In genomic region chr6:167122041-167122826, GRCh38 we compare ENCODE assay signal across 14 cellular contexts. TPM values are rescaled to one million over a fixed set of nuclear protein-coding genes. Genes with fewer than 3 reads are reported as not detected.
DNase-seq lines count a peak whose midpoint lies in the region; ATAC-seq and TF ChIP-seq lines count a peak whose summit lies in the region.
"Had no signal": no experiment of that assay in that cellular context is flagged by ENCODE, and none has a peak within 500 bp of the region (broad histone marks: within the 10 kb centered on the region; RNA-seq: fewer than 3 reads in every experiment).

No MANE protein-coding gene starts in this region.

- no peaks in the 10 kb centered on the region for H3K79me2 ChIP-seq in hepatocyte
- H3K79me2 ChIP-seq in Karpas-422 (ENCODE audit: low read length): no peaks in the 10 kb centered on the region

- TF ChIP-seq POLR2A in heart left ventricle (IDR thresholded peaks at IDR 0.05): no peak

- no peak overlapping the region for H3K9ac ChIP-seq in Karpas-422 (ENCODE audit: low read length)

- H3K27me3 ChIP-seq in hepatocyte (no peaks in the 10 kb centered on the region), heart left ventricle (peaks cover 0 to 27% (median 4%) of the 10 kb centered on the region in 9 donors), Karpas-422 (ENCODE audit: low read length) (no peaks in the 10 kb centered on the region)

- H3K4me1 ChIP-seq in hepatocyte (ENCODE audit: insufficient read depth) (peaks cover 17% of the 10 kb centered on the region), heart left ventricle (peaks cover 0 to 12% (median 0%) of the 10 kb centered on the region in 12 donors), Karpas-422 (ENCODE audit: low read length) (peaks cover 35% of the 10 kb centered on the region)

- peaks cover 15% of the 10 kb centered on the region for H3K4me1 Mint-ChIP-seq in CD14-positive monocyte
- H3K4me1 Mint-ChIP-seq: brain had no signal

- no peaks in the 10 kb centered on the region for H3K36me3 Mint-ChIP-seq in CD14-positive monocyte
- H3K36me3 Mint-ChIP-seq: brain had no signal

- H3K9me3 Mint-ChIP-seq in CD14-positive monocyte: peaks cover 0 to 5% (median 4%) of the 10 kb centered on the region in 7 donors

- H4K20me1 ChIP-seq in hepatocyte (ENCODE audit: insufficient read depth, poor library complexity, severe bottlenecking) (no peaks in the 10 kb centered on the region), Karpas-422 (ENCODE audit: insufficient read depth, low read depth, low read length) (peaks cover 23% of the 10 kb centered on the region; the same call in 1 of the 2 replicates)

- H3K9me2 ChIP-seq in hepatocyte (replicated peaks; ENCODE audit: insufficient read depth) (no peaks in the 10 kb centered on the region), Karpas-422 (replicated peaks; ENCODE audit: insufficient read depth, low read length) (no peaks in the 10 kb centered on the region)

- H3K4me2 ChIP-seq in hepatocyte: peak overlapping the region; percentile 36
- no peak overlapping the region for H3K4me2 ChIP-seq in Karpas-422 (ENCODE audit: low read depth, low read length, poor library complexity, severe bottlenecking)

- H3K27ac Mint-ChIP-seq in CD14-positive monocyte: peak overlapping the region in 1 of 7 donors; percentile 72
- H3K27ac Mint-ChIP-seq: brain had no signal

- whole genome bisulfite sequencing in hepatocyte (ENCODE audit: low lambda C conversion rate, missing lambda C conversion rate): 88% methylated on average over 23 of the region's 23 CpGs
- 79 to 83% (median 81%) methylated on average over 23 of the region's 23 CpGs for WGBS in heart left ventricle, 4 donors

- ATAC-seq in GM19351 (IDR thresholded peaks at IDR 0.05; ENCODE audit: unreplicated experiment) (peak; percentile 45), HG03175 (IDR thresholded peaks at IDR 0.05; ENCODE audit: unreplicated experiment) (peak; percentile 28), heart left ventricle (no peak), left cardiac atrium (no peak)
- ATAC-seq: sciatic nerve had no signal

- no peaks in the 10 kb centered on the region for H3K36me3 ChIP-seq in hepatocyte (replicated peaks; ENCODE audit: insufficient read depth, low read depth)
- H3K36me3 ChIP-seq in heart left ventricle: no peaks in the 10 kb centered on the region
- H3K36me3 ChIP-seq in Karpas-422 (ENCODE audit: insufficient read depth, low read length): no peaks in the 10 kb centered on the region

- H3K27me3 Mint-ChIP-seq in CD14-positive monocyte (ENCODE audit: low read depth in 3 of 3): peaks cover 0 to 2% (median 0%) of the 10 kb centered on the region in 3 donors

- TF ChIP-seq CTCF in hepatocyte (IDR thresholded peaks at IDR 0.05; ENCODE audit: poor library complexity) (no peak), CD14-positive monocyte (IDR thresholded peaks at IDR 0.05) (no peak), heart left ventricle (IDR thresholded peaks at IDR 0.05) (no peak)

- no peak for DNase-seq in hepatocyte (ENCODE audit: low spot score)
- DNase-seq in CD14-positive monocyte (ENCODE audit: low spot score): no peak
- DNase-seq in heart left ventricle: no peak
- DNase-seq in left cardiac atrium: no peak
- no peak for DNase-seq in Karpas-422
- DNase-seq: activated CD4-positive, alpha-beta T cell treated with anti-CD3 and anti-CD28 coated beads, Interleukin-2, amount 50 U/mL, for 1 hour; NCI-H1930; SHP77 had no signal

- peak overlapping the region; percentile 80; the same call in 1 of the 2 replicates for H3K4me3 ChIP-seq in GM08714 (ENCODE audit: low read length)
- no peak overlapping the region for H3K4me3 ChIP-seq in hepatocyte
- no peak overlapping the region for H3K4me3 ChIP-seq in heart left ventricle
- H3K4me3 ChIP-seq in Karpas-422 (ENCODE audit: low read length): no peak overlapping the region

- H2AFZ ChIP-seq in hepatocyte (no peak overlapping the region), Karpas-422 (ENCODE audit: low read length) (no peak overlapping the region)

- intact Hi-C loops in CD14-positive monocyte (cut with micrococcal nuclease): no loop called here
- intact Hi-C loops in heart left ventricle (cut with DNase I): no loop called here
- intact Hi-C loops in left cardiac atrium (cut with DNase I): no loop called here

- H3K9me3 ChIP-seq in hepatocyte (ENCODE audit: low read depth) (no peaks in the 10 kb centered on the region), heart left ventricle (no peaks in the 10 kb centered on the region), Karpas-422 (ENCODE audit: low read length) (peaks cover 3% of the 10 kb centered on the region; the same call in 1 of the 2 replicates)

- H3K4me3 Mint-ChIP-seq in CD14-positive monocyte: no peak overlapping the region
- H3K4me3 Mint-ChIP-seq: brain had no signal

- H3K27ac ChIP-seq in hepatocyte (no peak overlapping the region), heart left ventricle (no peak overlapping the region), Karpas-422 (ENCODE audit: low read length) (no peak overlapping the region)

RNA-seq across cellular contexts. Expression of gene CCR6, which starts 0.7 kb away (rescaled TPM):
- 2.0 and 2.6 TPM in 2 replicates for total RNA-seq in hepatocyte
- polyA plus RNA-seq in hepatocyte: 0.70 and 1.7 TPM in 2 replicates
- under 1 TPM; 0.07 to 0.43 TPM for polyA plus RNA-seq in CD14-positive monocyte
- total RNA-seq in heart left ventricle: under 1 TPM in 1 of 9 donors, not detected in 8; 0.23 TPM
- polyA plus RNA-seq in heart left ventricle: not detected
- total RNA-seq in left cardiac atrium: not detected
- total RNA-seq in Karpas-422 (2014; rRNA removed; shearing (Covaris generic); ENCODE audit: low replicate concordance): not detected in 2 replicates
- total RNA-seq: sciatic nerve had no signal

RNA-seq across cellular contexts. Expression of gene GPR31, which starts 35.5 kb away (rescaled TPM):
- not detected in 2 replicates for total RNA-seq in hepatocyte
- not detected in 2 replicates for polyA plus RNA-seq in hepatocyte
- not detected for polyA plus RNA-seq in CD14-positive monocyte
- total RNA-seq in heart left ventricle: not detected
- polyA plus RNA-seq in heart left ventricle: not detected
- not detected for total RNA-seq in left cardiac atrium
- not detected in 2 replicates for total RNA-seq in Karpas-422 (2014; rRNA removed; shearing (Covaris generic); ENCODE audit: low replicate concordance)
- total RNA-seq: lower leg skin, sciatic nerve had no signal

Comparison
In these comparisons a context has a peak if more than half of its experiments do, and no peak if none do; other contexts are left out.
1. ATAC-seq: peak in GM19351 (single experiment) and HG03175 (single experiment); none in heart left ventricle (0 of 4) and left cardiac atrium (0 of 2).